ENCODE assay signal across 1 cellular context in the genomic region with DNA sequence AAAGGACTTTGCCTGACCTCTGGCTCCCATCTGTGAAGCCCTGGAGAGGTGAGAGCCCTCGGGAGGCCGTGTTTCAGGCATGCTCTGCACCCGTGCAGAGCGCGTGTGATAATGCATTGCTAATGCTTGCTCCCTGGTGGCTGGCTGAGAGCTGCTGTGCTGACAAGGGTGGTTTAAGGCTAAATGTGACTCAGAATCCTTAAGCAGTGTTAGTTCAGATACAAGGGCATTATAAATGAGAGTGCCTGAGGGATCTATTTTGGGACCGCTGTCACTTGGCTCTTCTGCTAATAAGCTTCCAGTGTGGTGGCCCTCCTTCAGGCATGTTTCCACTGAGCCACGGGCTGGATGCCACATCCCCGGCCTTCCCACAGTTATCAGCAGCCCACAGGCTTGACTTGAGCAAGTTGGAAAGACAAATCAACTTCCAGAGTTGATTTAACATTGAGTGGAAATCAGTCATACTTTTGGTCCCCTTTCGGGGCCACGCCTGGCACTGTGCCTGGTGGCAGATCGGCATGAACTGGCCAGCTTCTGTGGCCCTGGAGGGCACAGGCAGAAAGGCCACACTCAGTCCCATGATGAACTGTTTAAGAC.
TF ChIP-seq lines count a peak whose summit lies in the region.

No MANE protein-coding gene starts in this region.

TF ChIP-seq in HepG2, 621 proteins besides CTCF, POLR2A, EP300 and RAD21 (continued from another document):
- TF ChIP-seq HNF1A (IDR thresholded peaks at IDR 0.05; ENCODE audit: low read depth) (no peak), HNF1A (CRISPR knock-in tag; IDR thresholded peaks at IDR 0.05; ENCODE audit: borderline replicate concordance) (no peak), ZNF772 (CRISPR knock-in tag; IDR thresholded peaks at IDR 0.05) (no peak), GRHL1 (CRISPR knock-in tag; conservative IDR thresholded peaks at IDR 0.05) (no peak)
- TF ChIP-seq, protein P1, sequence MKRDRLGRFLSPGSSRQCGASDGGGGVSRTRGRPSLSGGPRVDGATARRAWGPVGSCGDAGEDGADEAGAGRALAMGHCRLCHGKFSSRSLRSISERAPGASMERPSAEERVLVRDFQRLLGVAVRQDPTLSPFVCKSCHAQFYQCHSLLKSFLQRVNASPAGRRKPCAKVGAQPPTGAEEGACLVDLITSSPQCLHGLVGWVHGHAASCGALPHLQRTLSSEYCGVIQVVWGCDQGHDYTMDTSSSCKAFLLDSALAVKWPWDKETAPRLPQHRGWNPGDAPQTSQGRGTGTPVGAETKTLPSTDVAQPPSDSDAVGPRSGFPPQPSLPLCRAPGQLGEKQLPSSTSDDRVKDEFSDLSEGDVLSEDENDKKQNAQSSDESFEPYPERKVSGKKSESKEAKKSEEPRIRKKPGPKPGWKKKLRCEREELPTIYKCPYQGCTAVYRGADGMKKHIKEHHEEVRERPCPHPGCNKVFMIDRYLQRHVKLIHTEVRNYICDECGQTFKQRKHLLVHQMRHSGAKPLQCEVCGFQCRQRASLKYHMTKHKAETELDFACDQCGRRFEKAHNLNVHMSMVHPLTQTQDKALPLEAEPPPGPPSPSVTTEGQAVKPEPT (CRISPR knock-in tag; IDR thresholded peaks at IDR 0.05; ENCODE audit: low read depth) = no peak
